Comparison of ENCODE assay signal across 1 cellular context in genomic region chr16:88769617-88770458, GRCh38.
TF ChIP-seq lines count a peak whose summit lies in the region.

No MANE protein-coding gene starts in this region.

TF ChIP-seq in HEK293, 187 proteins besides CTCF, POLR2A, EP300 and RAD21 (continues in another document):
- TF ChIP-seq GLIS2 (tag by site-specific recombination; IDR thresholded peaks at IDR 0.05) = peak; percentile 81
- TF ChIP-seq REPIN1 (tag by site-specific recombination; IDR thresholded peaks at IDR 0.05; ENCODE audit: low read depth) = no peak
- TF ChIP-seq GLI4 (tag by site-specific recombination; IDR thresholded peaks at IDR 0.05) = no peak
- TF ChIP-seq KLF17 (tag by site-specific recombination; IDR thresholded peaks at IDR 0.05) = no peak
- TF ChIP-seq ZNF580 (tag by site-specific recombination; IDR thresholded peaks at IDR 0.05) = no peak
- TF ChIP-seq ZNF664 (tag by site-specific recombination; IDR thresholded peaks at IDR 0.05) = no peak
- TF ChIP-seq ATF2 (tag by site-specific recombination; IDR thresholded peaks at IDR 0.05; ENCODE audit: low read depth) = no peak
- TF ChIP-seq ZNF600 (tag by site-specific recombination; IDR thresholded peaks at IDR 0.05) = no peak; the same call in 1 of the 2 replicates
- no peak for TF ChIP-seq ZNF214 (tag by site-specific recombination; IDR thresholded peaks at IDR 0.05; ENCODE audit: borderline replicate concordance)
- TF ChIP-seq REST (tag by site-specific recombination; IDR thresholded peaks at IDR 0.05) = no peak
- TF ChIP-seq ZNF747 (tag by site-specific recombination; IDR thresholded peaks at IDR 0.05) = no peak
- TF ChIP-seq ZNF175 (tag by site-specific recombination; IDR thresholded peaks at IDR 0.05) = no peak
- no peak for TF ChIP-seq ZBTB21 (tag by site-specific recombination; IDR thresholded peaks at IDR 0.05)
- TF ChIP-seq ZNF521 (tag by site-specific recombination; IDR thresholded peaks at IDR 0.05) = no peak
- TF ChIP-seq ZNF843 (tag by site-specific recombination; IDR thresholded peaks at IDR 0.05) = no peak
- no peak for TF ChIP-seq ZNF629 (tag by site-specific recombination; IDR thresholded peaks at IDR 0.05)
- TF ChIP-seq ZNF785 (tag by site-specific recombination; IDR thresholded peaks at IDR 0.05) = no peak
- no peak for TF ChIP-seq YY1 (tag by site-specific recombination; IDR thresholded peaks at IDR 0.05)
- TF ChIP-seq ZNF354C (tag by site-specific recombination; IDR thresholded peaks at IDR 0.05; ENCODE audit: borderline replicate concordance, low read depth) = no peak
- no peak for TF ChIP-seq BCL11B (tag by site-specific recombination; IDR thresholded peaks at IDR 0.05; ENCODE audit: low read depth)
- TF ChIP-seq SP3 (tag by site-specific recombination; IDR thresholded peaks at IDR 0.05) = peak; percentile 42; the same call in 1 of the 2 replicates
- no peak for TF ChIP-seq ZNF560 (tag by site-specific recombination; IDR thresholded peaks at IDR 0.05; ENCODE audit: borderline replicate concordance)
- TF ChIP-seq ZNF623 (tag by site-specific recombination; IDR thresholded peaks at IDR 0.05) = no peak
- TF ChIP-seq SCRT1 (tag by site-specific recombination; IDR thresholded peaks at IDR 0.05; ENCODE audit: borderline replicate concordance) = no peak
- TF ChIP-seq ZNF585B (tag by site-specific recombination; IDR thresholded peaks at IDR 0.05) = no peak
- no peak for TF ChIP-seq ZNF555 (tag by site-specific recombination; conservative IDR thresholded peaks at IDR 0.05)
- 0 out of 2 replicates have a peak, but pooled peaks have one; percentile 33 for TF ChIP-seq SP7 (tag by site-specific recombination; IDR thresholded peaks at IDR 0.05)
- no peak for TF ChIP-seq ZSCAN30 (tag by site-specific recombination; IDR thresholded peaks at IDR 0.05)
- TF ChIP-seq PBX3 (CRISPR knock-in tag; IDR thresholded peaks at IDR 0.05) = no peak
- TF ChIP-seq ZNF791 (tag by site-specific recombination; IDR thresholded peaks at IDR 0.05) = no peak
- peak; percentile 46 for TF ChIP-seq SP2 (tag by site-specific recombination; IDR thresholded peaks at IDR 0.05)
- no peak for TF ChIP-seq ZNF513 (tag by site-specific recombination; IDR thresholded peaks at IDR 0.05)
- no peak for TF ChIP-seq ZNF830 (tag by site-specific recombination; IDR thresholded peaks at IDR 0.05; ENCODE audit: low read depth)
- TF ChIP-seq TCF7L2 (IDR thresholded peaks at IDR 0.05; ENCODE audit: borderline replicate concordance, low read depth, low read length) = no peak
- TF ChIP-seq ZNF558 (tag by site-specific recombination; IDR thresholded peaks at IDR 0.05) = no peak
- TF ChIP-seq ZNF350 (tag by site-specific recombination; IDR thresholded peaks at IDR 0.05) = no peak
- no peak for TF ChIP-seq ZNF776 (tag by site-specific recombination; IDR thresholded peaks at IDR 0.05; ENCODE audit: borderline replicate concordance)
- TF ChIP-seq ZNF76 (tag by site-specific recombination; IDR thresholded peaks at IDR 0.05; ENCODE audit: borderline replicate concordance, low read depth) = no peak
- no peak for TF ChIP-seq ZNF248 (tag by site-specific recombination; IDR thresholded peaks at IDR 0.05)
- TF ChIP-seq KLF16 (tag by site-specific recombination; IDR thresholded peaks at IDR 0.05) = 0 out of 2 replicates have a peak, but pooled peaks have one; percentile 17
- no peak for TF ChIP-seq KLF7 (tag by site-specific recombination; IDR thresholded peaks at IDR 0.05; ENCODE audit: borderline replicate concordance)
- TF ChIP-seq ZFP37 (tag by site-specific recombination; IDR thresholded peaks at IDR 0.05) = no peak
- TF ChIP-seq ZNF514 (tag by site-specific recombination; IDR thresholded peaks at IDR 0.05) = no peak
- TF ChIP-seq ZNF561 (tag by site-specific recombination; IDR thresholded peaks at IDR 0.05; ENCODE audit: borderline replicate concordance) = no peak
- TF ChIP-seq ZNF140 (tag by site-specific recombination; IDR thresholded peaks at IDR 0.05) = no peak
- no peak for TF ChIP-seq ZNF549 (tag by site-specific recombination; IDR thresholded peaks at IDR 0.05)
- no peak for TF ChIP-seq ZNF544 (tag by site-specific recombination; IDR thresholded peaks at IDR 0.05)
- no peak for TF ChIP-seq ZBTB8A (tag by site-specific recombination; IDR thresholded peaks at IDR 0.05)
- TF ChIP-seq ZNF610 (tag by site-specific recombination; IDR thresholded peaks at IDR 0.05; ENCODE audit: borderline replicate concordance) = 0 out of 2 replicates have a peak, but pooled peaks have one; percentile 15
- no peak for TF ChIP-seq EGR2 (tag by site-specific recombination; IDR thresholded peaks at IDR 0.05; ENCODE audit: low read depth)
- TF ChIP-seq ZBTB20 (tag by site-specific recombination; IDR thresholded peaks at IDR 0.05) = no peak
- no peak for TF ChIP-seq ZNF398 (tag by site-specific recombination; IDR thresholded peaks at IDR 0.05)
- no peak for TF ChIP-seq ZNF404 (tag by site-specific recombination; IDR thresholded peaks at IDR 0.05)
- TF ChIP-seq ZNF2 (tag by site-specific recombination; IDR thresholded peaks at IDR 0.05) = no peak
- no peak for TF ChIP-seq ZFP3 (tag by site-specific recombination; IDR thresholded peaks at IDR 0.05; ENCODE audit: low read depth)
- TF ChIP-seq AEBP2 (tag by site-specific recombination; IDR thresholded peaks at IDR 0.05; ENCODE audit: borderline replicate concordance) = no peak
